Comparison of ENCODE assay signal across 10 cellular contexts in the genomic region with DNA sequence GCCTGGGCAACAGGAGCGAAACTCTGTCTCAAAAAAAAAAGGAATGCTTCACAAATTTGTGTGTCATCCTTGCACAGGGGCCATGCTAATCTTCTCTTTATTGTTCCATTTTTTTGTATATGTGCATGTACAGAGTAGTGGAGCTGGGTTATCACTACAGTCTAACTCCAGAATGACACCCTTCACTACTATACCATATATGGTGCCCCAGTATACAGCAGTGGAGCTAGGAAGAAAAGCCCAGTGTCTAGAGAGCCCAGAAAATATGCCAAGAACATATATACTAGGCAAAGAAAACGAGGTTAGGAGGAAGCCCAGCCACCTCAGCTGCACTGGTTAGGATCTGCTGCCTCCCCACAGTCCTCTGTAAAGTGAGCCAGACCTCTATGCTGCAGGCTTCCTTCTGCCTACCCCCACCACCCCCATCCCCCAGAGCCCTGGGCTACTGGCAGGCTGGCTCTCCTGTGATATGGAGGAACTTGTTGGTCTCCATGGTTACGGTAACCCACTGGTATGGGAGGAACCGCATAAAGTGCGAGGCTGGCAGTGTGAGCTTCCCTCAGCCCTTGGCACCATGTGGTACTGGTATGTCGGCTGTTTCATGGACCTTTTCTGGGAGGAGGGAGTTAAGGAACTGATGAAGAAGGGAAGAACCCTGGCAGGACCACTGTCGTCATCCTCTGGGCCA. TPM values are rescaled to one million over a fixed set of nuclear protein-coding genes. Genes with fewer than 3 reads are reported as not detected.
A peak's percentile ranks its signal among the peaks of the same experiment; 100 is the strongest.
DNase-seq lines count a peak whose midpoint lies in the region; ATAC-seq and TF ChIP-seq lines count a peak whose summit lies in the region.
"Had no signal": no experiment of that assay in that cellular context is flagged by ENCODE, and none has a peak within 500 bp of the region (broad histone marks: within the 10 kb centered on the region; RNA-seq: fewer than 3 reads in every experiment).

No MANE protein-coding gene starts in this region.

- H3K4me3 ChIP-seq in BLaER1 treated with 17β-estradiol and CSF1 and Interleukin-3, amounts not matched to agents 10 nM and 100 nM = no peak overlapping the region
- H3K4me3 ChIP-seq in astrocyte of the spinal cord (ENCODE audit: low read depth, low read length) (no peak overlapping the region), lower lobe of right lung (no peak overlapping the region), osteoblast (ENCODE audit: insufficient read depth, low read length) (no peak overlapping the region)

- H3K9me3 ChIP-seq in BLaER1 treated with 17β-estradiol and CSF1 and Interleukin-3, amounts not matched to agents 10 nM and 100 nM (replicated peaks in 1 of 11) = no peaks in the 10 kb centered on the region
- H3K9me3 ChIP-seq in lower lobe of right lung = no peaks in the 10 kb centered on the region
- H3K9me3 ChIP-seq in osteoblast (ENCODE audit: low read depth, low read length) = no peaks in the 10 kb centered on the region

- DNase-seq in KBM-7 = peak; percentile 85
- DNase-seq in astrocyte of the spinal cord (ENCODE audit: low read depth, low spot score) = peak; percentile 49
- DNase-seq in lower lobe of right lung = peak; percentile 76
- no peak for DNase-seq in osteoblast (ENCODE audit: insufficient read length, low spot score, missing footprints)
- DNase-seq in GM13977 (ENCODE audit: low spot score) = no peak
- DNase-seq in COR-L47 (lab: John Stamatoyannopoulos, UW) = no peak
- DNase-seq: kidney glomerular epithelial cell had no signal

- H4K20me1 ChIP-seq in BLaER1 treated with 17β-estradiol and CSF1 and Interleukin-3, amounts not matched to agents 10 nM and 100 nM = peaks cover 94 to 100% (median 100%) of the 10 kb centered on the region in 11 experiments
- peaks cover 64% of the 10 kb centered on the region for H4K20me1 ChIP-seq in osteoblast (ENCODE audit: insufficient read depth, low read length)

- in situ Hi-C loops in KBM-7 (cut with MboI; ENCODE audit: low pct_unique_long_range_greater_than_20kb, low sequenced_read_pairs) (no loop called here), astrocyte of the spinal cord (cut with HindIII; ENCODE audit: low sequenced_read_pairs) (no loop called here), GM13977 (cut with MboI; ENCODE audit: low pct_unique_long_range_greater_than_20kb, low sequenced_read_pairs, unreplicated experiment) (no loop called here)

- H3K9ac ChIP-seq in BLaER1 treated with 17β-estradiol and CSF1 and Interleukin-3, amounts not matched to agents 10 nM and 100 nM = peak overlapping the region in 1 of 11 experiments; percentile 16; a peak in 2 of 22 replicates
- H3K9ac ChIP-seq: KMS-11 had no signal

- intact Hi-C loops in lower lobe of right lung (cut with DNase I) = no loop called here

- peaks cover 56 to 100% (median 82%) of the 10 kb centered on the region in 10 experiments for H3K4me1 ChIP-seq in BLaER1 treated with 17β-estradiol and CSF1 and Interleukin-3, amounts not matched to agents 10 nM and 100 nM
- H3K4me1 ChIP-seq in lower lobe of right lung (peaks cover 63% of the 10 kb centered on the region), osteoblast (ENCODE audit: insufficient read depth, low read length) (peaks cover 26% of the 10 kb centered on the region)

- ATAC-seq in lower lobe of right lung (peak; percentile 73 to 88), GM19328 (IDR thresholded peaks at IDR 0.05; ENCODE audit: unreplicated experiment) (no peak)

- peak overlapping the region; percentile 51 to 83 (median 68) for H3K4me2 ChIP-seq in BLaER1 treated with 17β-estradiol and CSF1 and Interleukin-3, amounts not matched to agents 10 nM and 100 nM
- H3K4me2 ChIP-seq in osteoblast (ENCODE audit: insufficient read depth, low read length) = no peak overlapping the region

- H2AFZ ChIP-seq in osteoblast (ENCODE audit: low read length) = no peak overlapping the region

- no peaks in the 10 kb centered on the region for H3K27me3 ChIP-seq in BLaER1 treated with 17β-estradiol and CSF1 and Interleukin-3, amounts not matched to agents 10 nM and 100 nM
- no peaks in the 10 kb centered on the region for H3K27me3 ChIP-seq in lower lobe of right lung (ENCODE audit: low read depth)
- H3K27me3 ChIP-seq in osteoblast (ENCODE audit: insufficient read depth, low read length) = no peaks in the 10 kb centered on the region

- H3K27ac ChIP-seq in BLaER1 treated with 17β-estradiol and CSF1 and Interleukin-3, amounts not matched to agents 10 nM and 100 nM = peak overlapping the region in 5 of 11 experiments; percentile 17 to 53 (median 32); a peak in 7 of 22 replicates
- H3K27ac ChIP-seq in lower lobe of right lung (no peak overlapping the region), osteoblast (ENCODE audit: low read depth, low read length) (no peak overlapping the region)

- H3K36me3 ChIP-seq in BLaER1 treated with 17β-estradiol and CSF1 and Interleukin-3, amounts not matched to agents 10 nM and 100 nM = peaks cover 3 to 66% (median 36%) of the 10 kb centered on the region in 11 experiments; a peak in 21 of 22 replicates
- H3K36me3 ChIP-seq in lower lobe of right lung = peaks cover 3% of the 10 kb centered on the region
- H3K36me3 ChIP-seq in osteoblast (ENCODE audit: insufficient read depth, low read length) = peaks cover 5% of the 10 kb centered on the region

- TF ChIP-seq CTCF in astrocyte of the spinal cord (IDR thresholded peaks at IDR 0.05; ENCODE audit: low read depth, low read length) (no peak), lower lobe of right lung (IDR thresholded peaks at IDR 0.05) (no peak), osteoblast (IDR thresholded peaks at IDR 0.05; ENCODE audit: extremely low read depth, low read depth, low read length) (no peak), GM13977 (IDR thresholded peaks at IDR 0.05; ENCODE audit: extremely low read depth, insufficient read depth, missing control alignments) (no peak)

- peaks cover 87% of the 10 kb centered on the region for H3K79me2 ChIP-seq in osteoblast (ENCODE audit: insufficient read depth, low read length)

RNA-seq across cellular contexts. Expression of a gene that starts 34.3 kb away (rescaled TPM):
- total RNA-seq in lower lobe of right lung = 0.18 TPM
- total RNA-seq in osteoblast = under 0.01 TPM in 2 replicates

RNA-seq across cellular contexts. Expression of a gene that starts 43.8 kb away (rescaled TPM):
- 44.9 TPM for total RNA-seq in lower lobe of right lung
- total RNA-seq in osteoblast = 13.8 and 14.8 TPM in 2 replicates

RNA-seq across cellular contexts. Expression of a gene that starts 56.1 kb away (rescaled TPM):
- 20.4 TPM for total RNA-seq in lower lobe of right lung
- 11.9 and 12.1 TPM in 2 replicates for total RNA-seq in osteoblast

Comparison
In these comparisons a context has a peak if more than half of its experiments do, and no peak if none do; other contexts are left out.
1. DNase-seq: peak in KBM-7 (single experiment), astrocyte of the spinal cord (single experiment) and lower lobe of right lung (single experiment); none in osteoblast (single experiment), GM13977 (single experiment) and COR-L47 (single experiment).